26 cellular contexts compared by ENCODE assay signal in genomic region chr22:19612866-19613572, GRCh38.
DNase-seq lines count a peak whose midpoint lies in the region; ATAC-seq and TF ChIP-seq lines count a peak whose summit lies in the region.
"Had no signal": no experiment of that assay in that cellular context is flagged by ENCODE, and none has a peak within 500 bp of the region (broad histone marks: within the 10 kb centered on the region; RNA-seq: fewer than 3 reads in every experiment).

No MANE protein-coding gene starts in this region.

- H3K4me1 ChIP-seq in BLaER1 treated with 17β-estradiol and CSF1 and Interleukin-3, amounts not matched to agents 10 nM and 100 nM = peaks cover 24 to 51% (median 45%) of the 10 kb centered on the region in 10 experiments
- H3K4me1 ChIP-seq in OCI-LY3 (ENCODE audit: low read length) = peaks cover 70% of the 10 kb centered on the region
- H3K4me1 ChIP-seq: vagina had no signal

- TF ChIP-seq CTCF in OCI-LY3 (IDR thresholded peaks at IDR 0.05; ENCODE audit: low read depth, low read length) (no peak), chondrocyte (IDR thresholded peaks at IDR 0.05) (no peak)

- peaks cover 31% of the 10 kb centered on the region for H3K27me3 Mint-ChIP-seq in chondrocyte (ENCODE audit: low read depth)
- H3K27me3 Mint-ChIP-seq: activated naive CD4-positive, alpha-beta T cell treated with anti-CD3 and anti-CD28 coated beads, Interleukin-2, amount 50 U/mL, for 24 hours; CD4-positive, alpha-beta T cell had no signal

- H3K4me3 ChIP-seq in BLaER1 treated with 17β-estradiol and CSF1 and Interleukin-3, amounts not matched to agents 10 nM and 100 nM = no peak overlapping the region
- no peak overlapping the region for H3K4me3 ChIP-seq in H7 (ENCODE audit: insufficient read depth, low read depth, low read length)
- H3K4me3 ChIP-seq in OCI-LY3 (ENCODE audit: low read length) = 0 out of 2 replicates have a peak overlapping the region, but pooled peaks have one; percentile 1
- H3K4me3 ChIP-seq: prostate gland, suprapubic skin, vagina had no signal

- no peaks in the 10 kb centered on the region for H3K4me1 Mint-ChIP-seq in chondrocyte (ENCODE audit: low read depth)
- H3K4me1 Mint-ChIP-seq: immature natural killer cell had no signal

- peak overlapping the region; percentile 2 to 67 (median 45); a peak in 19 of 22 replicates for H3K4me2 ChIP-seq in BLaER1 treated with 17β-estradiol and CSF1 and Interleukin-3, amounts not matched to agents 10 nM and 100 nM
- peak overlapping the region; percentile 34 for H3K4me2 ChIP-seq in OCI-LY3 (ENCODE audit: low read length)

- ATAC-seq in HG03175 (IDR thresholded peaks at IDR 0.05; ENCODE audit: unreplicated experiment) = no peak
- no peak for ATAC-seq in HG03196 (IDR thresholded peaks at IDR 0.05; ENCODE audit: unreplicated experiment)
- ATAC-seq: esophagus mucosa, Panc1 had no signal

- H2AFZ ChIP-seq in OCI-LY3 (ENCODE audit: low read depth, low read length) = no peak overlapping the region

- H3K27ac Mint-ChIP-seq in chondrocyte (ENCODE audit: unreplicated experiment) = no peak overlapping the region
- H3K27ac Mint-ChIP-seq: activated naive CD4-positive, alpha-beta T cell treated with anti-CD3 and anti-CD28 coated beads, Interleukin-2, amount 50 U/mL, for 24 hours; CD4-positive, alpha-beta T cell; immature natural killer cell; T-helper 2 cell treated with Interferon-gamma antibody and Interleukin-4, amounts not matched to agents 5 μg/mL and 100 μg/mL, for 36 hours had no signal

- H3K4me3 Mint-ChIP-seq in chondrocyte (ENCODE audit: unreplicated experiment) = no peak overlapping the region
- H3K4me3 Mint-ChIP-seq: activated naive CD4-positive, alpha-beta T cell treated with anti-CD3 and anti-CD28 coated beads, Interleukin-2, amount 50 U/mL, for 24 hours; CD4-positive, alpha-beta T cell; immature natural killer cell; T-helper 2 cell treated with Interferon-gamma antibody and Interleukin-4, amounts not matched to agents 5 μg/mL and 100 μg/mL, for 36 hours had no signal

- no peaks in the 10 kb centered on the region for H3K9me3 ChIP-seq in BLaER1 treated with 17β-estradiol and CSF1 and Interleukin-3, amounts not matched to agents 10 nM and 100 nM (replicated peaks in 1 of 11)
- H3K9me3 ChIP-seq in OCI-LY3 (ENCODE audit: insufficient read depth, low read length) = no peaks in the 10 kb centered on the region
- H3K9me3 ChIP-seq: neutrophil, prostate gland, suprapubic skin, vagina had no signal

- DNase-seq in H7 (peak; percentile 17), chondrocyte (ENCODE audit: low spot score) (peak; percentile 43), NCI-H2081 treated with DMSO at 0.1 percent for 48 hours (lab: John Stamatoyannopoulos, UW) (no peak), NCI-H526 treated with DMSO at 0.1 percent for 48 hours (lab: John Stamatoyannopoulos, UW) (no peak)
- DNase-seq: activated CD4-positive, alpha-beta T cell treated with anti-CD3 and anti-CD28 coated beads, Interleukin-2, amount 50 U/mL, for 4 hours; activated CD4-positive, CD25-positive, alpha-beta regulatory T cell; anterior cingulate cortex; CD4-positive, alpha-beta T cell; cortex of kidney; foreskin melanocyte; immature natural killer cell; mesendoderm; NCI-H1092 treated with DMSO at 0.1 percent for 48 hours; NCI-H2029 treated with DMSO at 0.1 percent for 48 hours had no signal

- H3K9ac ChIP-seq in BLaER1 treated with 17β-estradiol and CSF1 and Interleukin-3, amounts not matched to agents 10 nM and 100 nM = no peak overlapping the region
- H3K9ac ChIP-seq in OCI-LY3 (ENCODE audit: low read length) = no peak overlapping the region

- peaks cover 0 to 10% (median 0%) of the 10 kb centered on the region in 11 experiments; a peak in 2 of 22 replicates for H4K20me1 ChIP-seq in BLaER1 treated with 17β-estradiol and CSF1 and Interleukin-3, amounts not matched to agents 10 nM and 100 nM
- H4K20me1 ChIP-seq in OCI-LY3 (ENCODE audit: insufficient read depth, low read length) = no peaks in the 10 kb centered on the region

- H3K79me2 ChIP-seq in OCI-LY3 (ENCODE audit: low read length) = no peaks in the 10 kb centered on the region

- no peaks in the 10 kb centered on the region for H3K36me3 Mint-ChIP-seq in chondrocyte (ENCODE audit: low read depth)
- H3K36me3 Mint-ChIP-seq: activated naive CD4-positive, alpha-beta T cell treated with anti-CD3 and anti-CD28 coated beads, Interleukin-2, amount 50 U/mL, for 24 hours; immature natural killer cell had no signal

- H3K27ac ChIP-seq in BLaER1 treated with 17β-estradiol and CSF1 and Interleukin-3, amounts not matched to agents 10 nM and 100 nM = no peak overlapping the region
- no peak overlapping the region for H3K27ac ChIP-seq in OCI-LY3 (ENCODE audit: low read length)
- H3K27ac ChIP-seq: neutrophil, prostate gland, suprapubic skin, vagina had no signal

- no peaks in the 10 kb centered on the region for H3K9me3 Mint-ChIP-seq in chondrocyte (ENCODE audit: low read depth)
- H3K9me3 Mint-ChIP-seq: activated naive CD4-positive, alpha-beta T cell treated with anti-CD3 and anti-CD28 coated beads, Interleukin-2, amount 50 U/mL, for 24 hours; CD4-positive, alpha-beta T cell; immature natural killer cell; T-helper 2 cell treated with Interferon-gamma antibody and Interleukin-4, amounts not matched to agents 5 μg/mL and 100 μg/mL, for 36 hours had no signal

- H3K27me3 ChIP-seq in BLaER1 treated with 17β-estradiol and CSF1 and Interleukin-3, amounts not matched to agents 10 nM and 100 nM = peaks cover 0 to 12% (median 3%) of the 10 kb centered on the region in 11 experiments; a peak in 5 of 22 replicates
- H3K27me3 ChIP-seq in H7 (ENCODE audit: control insufficient read depth, insufficient read depth, low read length) = no peaks in the 10 kb centered on the region
- H3K27me3 ChIP-seq in OCI-LY3 (ENCODE audit: low read depth, low read length) = peaks cover 16% of the 10 kb centered on the region
- H3K27me3 ChIP-seq: vagina had no signal

- no peaks in the 10 kb centered on the region for H3K36me3 ChIP-seq in BLaER1 treated with 17β-estradiol and CSF1 and Interleukin-3, amounts not matched to agents 10 nM and 100 nM
- H3K36me3 ChIP-seq in H7 (replicated peaks; ENCODE audit: control insufficient read depth, insufficient read depth, low read length) = no peaks in the 10 kb centered on the region
- no peaks in the 10 kb centered on the region for H3K36me3 ChIP-seq in OCI-LY3 (replicated peaks; ENCODE audit: low read depth, low read length)
- H3K36me3 ChIP-seq: neutrophil, prostate gland, suprapubic skin, vagina had no signal

Comparison
In these comparisons a context has a peak if more than half of its experiments do, and no peak if none do; other contexts are left out.
1. DNase-seq: peak in H7 (single experiment) and chondrocyte (single experiment); none in NCI-H2081 treated with DMSO at 0.1 percent for 48 hours (single experiment) and NCI-H526 treated with DMSO at 0.1 percent for 48 hours (single experiment).